ENCODE assay signal across 26 cellular contexts in genomic region chr5:641331-641765, GRCh38. TPM values are rescaled to one million over a fixed set of nuclear protein-coding genes. Genes with fewer than 3 reads are reported as not detected.
"Had no signal": no experiment of that assay in that cellular context is flagged by ENCODE, and none has a peak within 500 bp of the region (broad histone marks: within the 10 kb centered on the region; RNA-seq: fewer than 3 reads in every experiment).

No MANE protein-coding gene starts in this region.

- H3K4me1 Mint-ChIP-seq: activated CD4-positive, alpha-beta T cell treated with anti-CD3 and anti-CD28 coated beads for 36 hours; activated CD4-positive, alpha-beta T cell treated with anti-CD3 and anti-CD28 coated beads, Interleukin-2, amount 10 ng/mL, durations not matched to agents 24 days and 14 days; activated naive CD4-positive, alpha-beta T cell treated with anti-CD3 and anti-CD28 coated beads, Interleukin-2, amount 50 U/mL, for 24 hours; activated naive CD8-positive, alpha-beta T cell treated with anti-CD3 and anti-CD28 coated beads for 36 hours had no signal

- H3K27ac ChIP-seq: adrenal gland, body of pancreas, epithelial cell of prostate, esophagus squamous epithelium had no signal

- H3K27ac Mint-ChIP-seq: activated CD4-positive, alpha-beta memory T cell treated with anti-CD3 and anti-CD28 coated beads for 36 hours; activated CD4-positive, alpha-beta T cell treated with anti-CD3 and anti-CD28 coated beads for 36 hours; activated CD4-positive, alpha-beta T cell treated with anti-CD3 and anti-CD28 coated beads, Interleukin-2, amount 10 ng/mL, durations not matched to agents 24 days and 14 days; activated CD8-positive, alpha-beta memory T cell treated with anti-CD3 and anti-CD28 coated beads, Interleukin-2, amount 10 ng/mL, durations not matched to agents 7 days and 5 days; activated CD8-positive, alpha-beta T cell treated with anti-CD3 and anti-CD28 coated beads, Interleukin-2, amount 10 ng/mL, durations not matched to agents 7 days and 5 days; activated naive CD4-positive, alpha-beta T cell treated with anti-CD3 and anti-CD28 coated beads for 36 hours; activated naive CD4-positive, alpha-beta T cell treated with anti-CD3 and anti-CD28 coated beads, Interleukin-2, amount 50 U/mL, for 24 hours; activated naive CD8-positive, alpha-beta T cell treated with anti-CD3 and anti-CD28 coated beads for 36 hours; activated naive CD8-positive, alpha-beta T cell treated with anti-CD3 and anti-CD28 coated beads, Interleukin-2, amount 50 U/mL, for 24 hours; activated T-helper 2 cell treated with anti-CD3 and anti-CD28 coated beads, Interferon-gamma antibody, Interleukin-2, Interleukin-4, amounts not matched to agents 10 μg/mL and 5 μg/mL and 100 μg/mL, durations not matched to agents 14 hours and 24 hours and 36 hours; effector memory CD8-positive, alpha-beta T cell had no signal

- DNase-seq: activated CD4-positive, alpha-beta memory T cell treated with anti-CD3 and anti-CD28 coated beads for 36 hours; activated CD4-positive, alpha-beta T cell treated with anti-CD3 and anti-CD28 coated beads for 36 hours; activated CD4-positive, alpha-beta T cell treated with anti-CD3 and anti-CD28 coated beads, Interleukin-2, amount 10 ng/mL, durations not matched to agents 24 days and 14 days; activated CD4-positive, CD25-positive, alpha-beta regulatory T cell; activated CD4-positive, CD25-positive, alpha-beta regulatory T cell treated with anti-CD3 and anti-CD28 coated beads, Interleukin-2, amount 50 U/mL, for 72 hours; activated CD8-positive, alpha-beta memory T cell treated with anti-CD3 and anti-CD28 coated beads, Interleukin-2, amount 10 ng/mL, durations not matched to agents 7 days and 5 days; activated CD8-positive, alpha-beta memory T cell treated with anti-CD3 and anti-CD28 coated beads, Interleukin-2, amount 50 U/mL, for 4 hours; activated CD8-positive, alpha-beta T cell treated with anti-CD3 and anti-CD28 coated beads, Interleukin-2, amount 10 ng/mL, durations not matched to agents 7 days and 5 days; activated effector memory CD4-positive, alpha-beta T cell treated with anti-CD3 and anti-CD28 coated beads, Interleukin-2, amount 50 U/mL, for 16 hours; activated naive CD4-positive, alpha-beta T cell treated with anti-CD3 and anti-CD28 coated beads for 36 hours; activated naive CD8-positive, alpha-beta T cell treated with anti-CD3 and anti-CD28 coated beads for 36 hours; activated naive CD8-positive, alpha-beta T cell treated with anti-CD3 and anti-CD28 coated beads, Interleukin-2, amount 50 U/mL, for 24 hours; activated T-cell treated with anti-CD3 and anti-CD28 coated beads, Interleukin-2, amount 50 U/mL, for 4 hours; adrenal gland; amygdala; body of pancreas; caudate nucleus; cortex of kidney; dermis blood vessel endothelial cell; effector CD4-positive, alpha-beta T cell; effector memory CD8-positive, alpha-beta T cell; esophagus squamous epithelium; T-helper 2 cell had no signal

- H3K4me3 Mint-ChIP-seq: activated CD4-positive, alpha-beta memory T cell treated with anti-CD3 and anti-CD28 coated beads for 36 hours; activated CD4-positive, alpha-beta T cell treated with anti-CD3 and anti-CD28 coated beads for 36 hours; activated CD4-positive, alpha-beta T cell treated with anti-CD3 and anti-CD28 coated beads, Interleukin-2, amount 10 ng/mL, durations not matched to agents 24 days and 14 days; activated CD8-positive, alpha-beta memory T cell treated with anti-CD3 and anti-CD28 coated beads, Interleukin-2, amount 10 ng/mL, durations not matched to agents 7 days and 5 days; activated CD8-positive, alpha-beta T cell treated with anti-CD3 and anti-CD28 coated beads, Interleukin-2, amount 10 ng/mL, durations not matched to agents 7 days and 5 days; activated naive CD4-positive, alpha-beta T cell treated with anti-CD3 and anti-CD28 coated beads for 36 hours; activated naive CD4-positive, alpha-beta T cell treated with anti-CD3 and anti-CD28 coated beads, Interleukin-2, amount 50 U/mL, for 24 hours; activated naive CD8-positive, alpha-beta T cell treated with anti-CD3 and anti-CD28 coated beads for 36 hours; activated naive CD8-positive, alpha-beta T cell treated with anti-CD3 and anti-CD28 coated beads, Interleukin-2, amount 50 U/mL, for 24 hours; activated T-cell treated with anti-CD3 and anti-CD28 coated beads, Interleukin-2, amount 50 U/mL, for 4 hours; effector memory CD8-positive, alpha-beta T cell had no signal

- H3K9me3 Mint-ChIP-seq: activated CD4-positive, alpha-beta memory T cell treated with anti-CD3 and anti-CD28 coated beads for 36 hours; activated CD4-positive, alpha-beta T cell treated with anti-CD3 and anti-CD28 coated beads, Interleukin-2, amount 10 ng/mL, durations not matched to agents 24 days and 14 days; activated naive CD4-positive, alpha-beta T cell treated with anti-CD3 and anti-CD28 coated beads for 36 hours; activated naive CD4-positive, alpha-beta T cell treated with anti-CD3 and anti-CD28 coated beads, Interleukin-2, amount 50 U/mL, for 24 hours; activated naive CD8-positive, alpha-beta T cell treated with anti-CD3 and anti-CD28 coated beads for 36 hours; activated naive CD8-positive, alpha-beta T cell treated with anti-CD3 and anti-CD28 coated beads, Interleukin-2, amount 50 U/mL, for 24 hours; activated T-cell treated with anti-CD3 and anti-CD28 coated beads, Interleukin-2, amount 50 U/mL, for 4 hours; activated T-helper 2 cell treated with anti-CD3 and anti-CD28 coated beads, Interferon-gamma antibody, Interleukin-2, Interleukin-4, amounts not matched to agents 10 μg/mL and 5 μg/mL and 100 μg/mL, durations not matched to agents 14 hours and 24 hours and 36 hours; effector memory CD8-positive, alpha-beta T cell had no signal

- H3K27me3 ChIP-seq: adrenal gland, body of pancreas, esophagus squamous epithelium had no signal

- H3K9me3 ChIP-seq: adrenal gland, body of pancreas, esophagus squamous epithelium had no signal

- H3K4me3 ChIP-seq: adrenal gland, body of pancreas, esophagus squamous epithelium had no signal

- H3K4me1 ChIP-seq: adrenal gland, body of pancreas, esophagus squamous epithelium had no signal

- H3K27me3 Mint-ChIP-seq: activated CD4-positive, alpha-beta memory T cell treated with anti-CD3 and anti-CD28 coated beads for 36 hours; activated CD4-positive, alpha-beta T cell treated with anti-CD3 and anti-CD28 coated beads for 36 hours; activated CD4-positive, alpha-beta T cell treated with anti-CD3 and anti-CD28 coated beads, Interleukin-2, amount 10 ng/mL, durations not matched to agents 24 days and 14 days; activated CD8-positive, alpha-beta memory T cell treated with anti-CD3 and anti-CD28 coated beads, Interleukin-2, amount 10 ng/mL, durations not matched to agents 7 days and 5 days; activated naive CD4-positive, alpha-beta T cell treated with anti-CD3 and anti-CD28 coated beads, Interleukin-2, amount 50 U/mL, for 24 hours; activated naive CD8-positive, alpha-beta T cell treated with anti-CD3 and anti-CD28 coated beads for 36 hours; activated naive CD8-positive, alpha-beta T cell treated with anti-CD3 and anti-CD28 coated beads, Interleukin-2, amount 50 U/mL, for 24 hours; effector memory CD8-positive, alpha-beta T cell had no signal

RNA-seq across cellular contexts. Expression of gene TPPP, which starts 51.8 kb away (rescaled TPM):
- total RNA-seq: activated CD4-positive, alpha-beta T cell treated with anti-CD3 and anti-CD28 coated beads, Interleukin-2, amount 10 ng/mL, durations not matched to agents 24 days and 14 days had no signal
